Comparison of ENCODE assay signal across 9 cellular contexts in genomic region chr3:185460719-185461350, GRCh38. TPM values are rescaled to one million over a fixed set of nuclear protein-coding genes. Genes with fewer than 3 reads are reported as not detected.
DNase-seq lines count a peak whose midpoint lies in the region; ATAC-seq and TF ChIP-seq lines count a peak whose summit lies in the region.
"Had no signal": no experiment of that assay in that cellular context is flagged by ENCODE, and none has a peak within 500 bp of the region (broad histone marks: within the 10 kb centered on the region; RNA-seq: fewer than 3 reads in every experiment).

No MANE protein-coding gene starts in this region.

- ATAC-seq in HG03025 (IDR thresholded peaks at IDR 0.05; ENCODE audit: low FRiP score, unreplicated experiment): no peak
- ATAC-seq: activated CD4-positive, alpha-beta T cell treated with anti-CD3 and anti-CD28 coated beads for 36 hours had no signal

- CTCF ChIA-PET in PC-9 (lab: Charles Lee): interaction anchor here (0.5 to 2.3 kb wide), 3 partner anchors 114 to 1827 kb away, joined by 3 to 25 read pairs (median 6); no protein-coding TSS in a partner anchor

- TF ChIP-seq CTCF in PC-9 (conservative IDR thresholded peaks at IDR 0.05) (peak; percentile 87), fibroblast of pulmonary artery (IDR thresholded peaks at IDR 0.05; ENCODE audit: low read length, missing control alignments) (peak; percentile 43), transverse colon (IDR thresholded peaks at IDR 0.05) (peak in 4 of 5 experiments; percentile 18 to 44 (median 29))

- H2AFZ ChIP-seq in PC-9: no peak overlapping the region

- POLR2A ChIA-PET in PC-9 (lab: Charles Lee; ENCODE audit: unreplicated experiment): interaction anchor here (0.7 to 1.2 kb wide), 2 partner anchors 40 to 114 kb away, joined by 3 to 8 read pairs; no protein-coding TSS in a partner anchor

- in situ Hi-C loops in transverse colon (cut with MboI; ENCODE audit: low pct_ligation_motif_present in 1 of 4, low pct_unique_long_range_greater_than_20kb in 1 of 4, low sequenced_read_pairs in 3 of 4): no loop called here

- H3K27ac Mint-ChIP-seq in activated T-helper 1 cell treated with anti-CD3 and anti-CD28 coated beads, Interleukin-12 subunit alpha, Interleukin-12 subunit beta, Interleukin-2, Interleukin-4 antibody, amounts not matched to agents 30 ng/mL and 10 ng/mL and 1 ng/mL, durations not matched to agents 14 hours and 24 hours and 36 hours: no peak overlapping the region
- H3K27ac Mint-ChIP-seq: activated CD4-positive, alpha-beta T cell treated with anti-CD3 and anti-CD28 coated beads for 36 hours had no signal

- H3K9me2 ChIP-seq in PC-9 (ENCODE audit: insufficient read depth): no peaks in the 10 kb centered on the region

- no peaks in the 10 kb centered on the region for H3K36me3 ChIP-seq in PC-9 (ENCODE audit: low read depth)
- peaks cover 0 to 6% (median 2%) of the 10 kb centered on the region in 4 donors for H3K36me3 ChIP-seq in transverse colon

- H3K27me3 ChIP-seq in PC-9 (ENCODE audit: insufficient read depth, low read depth) (no peaks in the 10 kb centered on the region), transverse colon (no peaks in the 10 kb centered on the region)

- no TSS peak for BruUV-seq in PC-9 (replicated peaks; lab: Mats Ljungman, UMichigan)

- intact Hi-C loops in PC-9 (cut with micrococcal nuclease; ENCODE audit: unreplicated experiment): no loop called here
- intact Hi-C loops in transverse colon (cut with DNase I; ENCODE audit: low total_unique reads): no loop called here
- intact Hi-C loops in activated T-helper 1 cell treated with anti-CD3 and anti-CD28 coated beads, Interleukin-12 subunit alpha, Interleukin-12 subunit beta, Interleukin-2, Interleukin-4 antibody, amounts not matched to agents 30 ng/mL and 10 ng/mL and 1 ng/mL, durations not matched to agents 14 hours and 24 hours and 36 hours (cut with micrococcal nuclease): no loop called here

- no peaks in the 10 kb centered on the region for H4K20me1 ChIP-seq in PC-9 (ENCODE audit: insufficient read depth)

- no peak overlapping the region for H3K4me3 Mint-ChIP-seq in activated T-helper 1 cell treated with anti-CD3 and anti-CD28 coated beads, Interleukin-12 subunit alpha, Interleukin-12 subunit beta, Interleukin-2, Interleukin-4 antibody, amounts not matched to agents 30 ng/mL and 10 ng/mL and 1 ng/mL, durations not matched to agents 14 hours and 24 hours and 36 hours
- H3K4me3 Mint-ChIP-seq: activated CD4-positive, alpha-beta T cell treated with anti-CD3 and anti-CD28 coated beads for 36 hours had no signal

- no peaks in the 10 kb centered on the region for H3F3A ChIP-seq in PC-9 (ENCODE audit: insufficient read depth, low read depth)

- no peaks in the 10 kb centered on the region for H3K9me3 ChIP-seq in PC-9 (ENCODE audit: insufficient read depth, low read depth)
- no peaks in the 10 kb centered on the region for H3K9me3 ChIP-seq in transverse colon

- no peaks in the 10 kb centered on the region for H3K4me1 ChIP-seq in PC-9 (replicated peaks; ENCODE audit: insufficient read depth)
- no peaks in the 10 kb centered on the region for H3K4me1 ChIP-seq in transverse colon

- H3K27me3 Mint-ChIP-seq in activated T-helper 1 cell treated with anti-CD3 and anti-CD28 coated beads, Interleukin-12 subunit alpha, Interleukin-12 subunit beta, Interleukin-2, Interleukin-4 antibody, amounts not matched to agents 30 ng/mL and 10 ng/mL and 1 ng/mL, durations not matched to agents 14 hours and 24 hours and 36 hours (ENCODE audit: insufficient read depth): no peaks in the 10 kb centered on the region
- H3K27me3 Mint-ChIP-seq: activated CD4-positive, alpha-beta T cell treated with anti-CD3 and anti-CD28 coated beads for 36 hours had no signal

- no peaks in the 10 kb centered on the region for H3K9me3 Mint-ChIP-seq in activated T-helper 1 cell treated with anti-CD3 and anti-CD28 coated beads, Interleukin-12 subunit alpha, Interleukin-12 subunit beta, Interleukin-2, Interleukin-4 antibody, amounts not matched to agents 30 ng/mL and 10 ng/mL and 1 ng/mL, durations not matched to agents 14 hours and 24 hours and 36 hours

- H3K4me3 ChIP-seq in PC-9: no peak overlapping the region
- no peak overlapping the region for H3K4me3 ChIP-seq in fibroblast of pulmonary artery (replicated peaks; ENCODE audit: low read depth, low read length)
- no peak overlapping the region for H3K4me3 ChIP-seq in transverse colon

- H3K4me2 ChIP-seq in PC-9: no peak overlapping the region

- H3K36me3 Mint-ChIP-seq in activated T-helper 1 cell treated with anti-CD3 and anti-CD28 coated beads, Interleukin-12 subunit alpha, Interleukin-12 subunit beta, Interleukin-2, Interleukin-4 antibody, amounts not matched to agents 30 ng/mL and 10 ng/mL and 1 ng/mL, durations not matched to agents 14 hours and 24 hours and 36 hours (ENCODE audit: low read depth): no peaks in the 10 kb centered on the region

- no peak for TF ChIP-seq POLR2A in transverse colon (IDR thresholded peaks at IDR 0.05)

- H3K27ac ChIP-seq in PC-9 (no peak overlapping the region), transverse colon (no peak overlapping the region)

- DNase-seq in SKM-1 (lab: John Stamatoyannopoulos, UW; ENCODE audit: unreplicated experiment): peak; percentile 5
- no peak for DNase-seq in SKM-1 treated with dmso at 0.1 percent for 144 hours (lab: John Stamatoyannopoulos, UW; ENCODE audit: unreplicated experiment)
- no peak for DNase-seq in PC-9
- DNase-seq in fibroblast of pulmonary artery (ENCODE audit: low read depth): peak; percentile 56
- DNase-seq in transverse colon: no peak
- DNase-seq in MV-4-11 (lab: John Stamatoyannopoulos, UW): no peak
- no peak for DNase-seq in activated T-helper 1 cell treated with anti-CD3 and anti-CD28 coated beads, Interleukin-12 subunit alpha, Interleukin-12 subunit beta, Interleukin-2, Interleukin-4 antibody, amounts not matched to agents 30 ng/mL and 10 ng/mL and 1 ng/mL, durations not matched to agents 14 hours and 24 hours and 36 hours (ENCODE audit: low spot score)
- DNase-seq: activated CD4-positive, alpha-beta T cell treated with anti-CD3 and anti-CD28 coated beads for 36 hours had no signal

- WGBS in transverse colon (ENCODE audit: low coverage in 1 of 2), 2 donors: 61 to 70% methylated on average over 4 to 6 of the region's 6 CpGs

- TF ChIP-seq EP300 in transverse colon (IDR thresholded peaks at IDR 0.05; ENCODE audit: low read depth): no peak

- no peaks in the 10 kb centered on the region for H3K79me2 ChIP-seq in PC-9 (ENCODE audit: low read depth)

- H3K4me1 Mint-ChIP-seq in activated T-helper 1 cell treated with anti-CD3 and anti-CD28 coated beads, Interleukin-12 subunit alpha, Interleukin-12 subunit beta, Interleukin-2, Interleukin-4 antibody, amounts not matched to agents 30 ng/mL and 10 ng/mL and 1 ng/mL, durations not matched to agents 14 hours and 24 hours and 36 hours (ENCODE audit: low read depth): no peaks in the 10 kb centered on the region
- H3K4me1 Mint-ChIP-seq: activated CD4-positive, alpha-beta T cell treated with anti-CD3 and anti-CD28 coated beads for 36 hours had no signal

RNA-seq across cellular contexts. Expression of gene TMEM41A, which starts 38.0 kb away (rescaled TPM):
- 37.2 and 54.1 TPM in 2 replicates for total RNA-seq in PC-9 (2021)
- 10 to 100 TPM; 13.5 to 20.6 (median 15.5) TPM for total RNA-seq in transverse colon
- 24.6 and 26.6 TPM in 2 replicates for total RNA-seq in activated T-helper 1 cell treated with anti-CD3 and anti-CD28 coated beads, Interleukin-12 subunit alpha, Interleukin-12 subunit beta, Interleukin-2, Interleukin-4 antibody, amounts not matched to agents 30 ng/mL and 10 ng/mL and 1 ng/mL, durations not matched to agents 14 hours and 24 hours and 36 hours

Comparison
In these comparisons a context has a peak if more than half of its experiments do, and no peak if none do; other contexts are left out.
1. DNase-seq: peak in SKM-1 (single experiment) and fibroblast of pulmonary artery (single experiment); none in SKM-1 treated with dmso at 0.1 percent for 144 hours (single experiment), PC-9 (0 of 2), transverse colon (single experiment), MV-4-11 (single experiment) and activated T-helper 1 cell treated with anti-CD3 and anti-CD28 coated beads, Interleukin-12 subunit alpha, Interleukin-12 subunit beta, Interleukin-2, Interleukin-4 antibody, amounts not matched to agents 30 ng/mL and 10 ng/mL and 1 ng/mL, durations not matched to agents 14 hours and 24 hours and 36 hours (single experiment).
2. CTCF ChIP-seq: peak in every context shown above with its lines; median percentile 87 in PC-9; 43 in fibroblast of pulmonary artery; 29 in transverse colon.